In the genomic region with DNA sequence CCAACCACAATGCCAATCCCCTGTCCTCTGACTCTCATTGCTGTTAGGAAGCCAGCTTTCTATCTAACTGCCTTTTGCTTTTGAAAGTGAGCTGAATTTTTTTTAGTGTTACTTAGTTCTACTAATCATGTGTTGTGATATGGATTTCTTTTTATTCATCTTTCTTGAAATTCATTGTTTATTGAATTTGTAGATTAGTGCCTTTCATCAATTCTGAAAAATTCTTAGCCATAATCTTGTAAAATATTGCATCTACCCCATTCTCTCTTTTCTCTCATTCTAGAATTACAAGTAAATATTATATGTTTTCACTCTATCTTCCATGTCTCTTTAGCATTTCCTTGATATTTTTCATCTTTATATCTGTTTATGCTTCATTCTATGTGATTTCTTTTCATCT, we compare ENCODE assay signal across 35 cellular contexts.
"Had no signal": no experiment of that assay in that cellular context is flagged by ENCODE, and none has a peak within 500 bp of the region (broad histone marks: within the 10 kb centered on the region; RNA-seq: fewer than 3 reads in every experiment).

No MANE protein-coding gene starts in this region.

- H3K36me3 ChIP-seq: MG63 had no signal

- H3K27me3 ChIP-seq: MG63 had no signal

- H3K4me3 ChIP-seq: MG63 had no signal

- DNase-seq: Karpas-422, Kasumi-1, MG63, MM.1S, MV-4-11, NCI-H1048, NCI-H1092, NCI-H1092 treated with DMSO at 0.1 percent for 48 hours, NCI-H1105, NCI-H1105 treated with DMSO at 0.1 percent for 48 hours, NCI-H1417, NCI-H1417 treated with DMSO at 0.1 percent for 48 hours, NCI-H1436, NCI-H1436 treated with DMSO at 0.1 percent for 48 hours, NCI-H146, NCI-H1694, NCI-H1694 treated with DMSO at 0.1 percent for 48 hours, NCI-H187, NCI-H187 treated with DMSO at 0.1 percent for 48 hours, NCI-H1930, NCI-H2029, NCI-H2029 treated with DMSO at 0.1 percent for 48 hours, NCI-H2081, NCI-H2081 treated with DMSO at 0.1 percent for 48 hours, NCI-H2107, NCI-H2171, NCI-H2171 treated with DMSO at 0.1 percent for 48 hours, NCI-H2227 treated with DMSO at 0.1 percent for 48 hours, NCI-H226, NCI-H345, NCI-H446, NCI-H446 treated with DMSO at 0.1 percent for 48 hours, NCI-H510A, NCI-H510A treated with DMSO at 0.1 percent for 48 hours, NCI-H524 had no signal
